Comparison of ENCODE assay signal across 8 cellular contexts in the genomic region with DNA sequence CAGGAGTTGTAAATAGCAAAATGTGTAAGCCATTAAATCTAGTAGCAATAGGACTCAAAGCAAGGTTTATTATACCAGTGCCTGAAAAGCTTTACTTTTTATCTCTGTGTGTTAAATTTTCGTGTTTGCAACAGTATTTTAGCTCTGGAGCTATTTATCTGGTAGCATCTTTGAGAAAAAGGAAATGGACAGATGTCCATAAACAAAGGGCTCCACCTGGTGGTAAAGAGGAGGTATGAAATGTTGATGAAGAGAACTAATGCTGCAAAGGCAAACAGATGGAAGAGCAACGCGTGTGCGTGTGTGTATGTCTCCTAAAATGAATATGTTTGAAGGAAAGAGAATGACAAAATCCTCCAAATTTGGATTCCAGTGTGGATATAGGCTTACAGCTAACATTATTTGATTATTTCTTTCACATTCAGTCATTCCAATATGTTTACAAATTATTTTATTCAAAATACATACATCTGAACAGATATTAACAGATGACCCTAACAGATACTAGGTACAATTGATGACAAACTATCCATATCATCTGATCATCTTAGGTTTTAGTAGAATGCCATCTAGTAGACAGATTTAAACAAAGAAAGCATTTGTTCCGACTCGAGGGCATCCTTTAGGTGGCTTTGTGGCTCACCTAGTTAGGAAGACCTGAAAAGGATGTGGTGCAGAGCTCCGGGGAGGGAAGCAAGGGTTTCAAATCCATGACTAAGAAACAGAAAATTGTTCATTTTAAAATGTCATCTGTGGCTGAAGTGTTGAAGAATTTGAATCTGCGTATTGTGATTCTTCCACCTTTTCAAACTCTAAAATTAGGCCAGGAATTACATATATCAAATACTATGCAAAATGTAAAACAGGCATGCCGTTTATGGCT.
DNase-seq lines count a peak whose midpoint lies in the region; ATAC-seq and TF ChIP-seq lines count a peak whose summit lies in the region.

No MANE protein-coding gene starts in this region.

- TF ChIP-seq CTCF in endodermal cell (conservative IDR thresholded peaks at IDR 0.05): peak; percentile 91
- peak; percentile 79 for TF ChIP-seq CTCF in neural cell (IDR thresholded peaks at IDR 0.05; ENCODE audit: poor library complexity, severe bottlenecking)

- H3K4me1 ChIP-seq in endodermal cell (ENCODE audit: control insufficient read depth, insufficient read depth, low read length): no peaks in the 10 kb centered on the region

- H2AFZ ChIP-seq in neural cell (ENCODE audit: low read depth, low read length): no peak overlapping the region

- 40 to 67% methylated on average over 5 to 9 of the region's 9 CpGs for WGBS in endodermal cell (ENCODE audit: insufficient coverage in 1 of 2, insufficient read length in 1 of 2), 2 experiments

- no peaks in the 10 kb centered on the region for H3K9me2 ChIP-seq in neural cell (ENCODE audit: insufficient read depth, low read length)

- no peak overlapping the region for H3K27ac ChIP-seq in endodermal cell (ENCODE audit: low read depth, low read length)
- H3K27ac ChIP-seq in neural cell (ENCODE audit: low read length): no peak overlapping the region

- peaks cover 23% of the 10 kb centered on the region for H3K27me3 Mint-ChIP-seq in endodermal cell (ENCODE audit: insufficient read depth)

- DNase-seq in DMS79 (lab: John Stamatoyannopoulos, UW) (peak; percentile 49), MV-4-11 (lab: John Stamatoyannopoulos, UW) (peak; percentile 53), SHP77 (lab: John Stamatoyannopoulos, UW) (peak; percentile 39 to 67), endodermal cell (no peak), OCI-M2 (lab: John Stamatoyannopoulos, UW; ENCODE audit: unreplicated experiment) (no peak)

- H3K4me1 Mint-ChIP-seq in endodermal cell: peaks cover 10% of the 10 kb centered on the region

- no peak overlapping the region for H3K4me3 Mint-ChIP-seq in endodermal cell

- TF ChIP-seq EP300 in neural cell (conservative IDR thresholded peaks at IDR 0.05; ENCODE audit: poor library complexity, severe bottlenecking): no peak

- no peak overlapping the region for H3K4me2 ChIP-seq in neural cell (ENCODE audit: low read length)

- H3F3A ChIP-seq in neural cell (ENCODE audit: insufficient read depth, low read length, poor library complexity, severe bottlenecking): no peaks in the 10 kb centered on the region

- H3K36me3 Mint-ChIP-seq in endodermal cell (ENCODE audit: low read depth): no peaks in the 10 kb centered on the region

- H3K9me3 Mint-ChIP-seq in endodermal cell: no peaks in the 10 kb centered on the region

- no peak overlapping the region for H3K27ac Mint-ChIP-seq in endodermal cell

- no peaks in the 10 kb centered on the region for H3K36me3 ChIP-seq in endodermal cell (ENCODE audit: control insufficient read depth, insufficient read depth, low read length)
- H3K36me3 ChIP-seq in neural cell (ENCODE audit: insufficient read depth, low read length): no peaks in the 10 kb centered on the region

- H3K27me3 ChIP-seq in endodermal cell (ENCODE audit: control insufficient read depth, insufficient read depth, low read length, poor library complexity, severe bottlenecking) (peaks cover 13% of the 10 kb centered on the region), neural cell (ENCODE audit: insufficient read depth, low read depth, low read length) (peaks cover 4% of the 10 kb centered on the region)

- ATAC-seq in GM21526 (IDR thresholded peaks at IDR 0.05; ENCODE audit: low FRiP score, unreplicated experiment) (peak; percentile 71), HG03039 (IDR thresholded peaks at IDR 0.05; ENCODE audit: unreplicated experiment) (no peak)

- H3K4me3 ChIP-seq in endodermal cell (ENCODE audit: low read length) (no peak overlapping the region), neural cell (ENCODE audit: low read length) (no peak overlapping the region)

- H3K9me3 ChIP-seq in endodermal cell (ENCODE audit: control insufficient read depth, low read length): no peaks in the 10 kb centered on the region
- no peaks in the 10 kb centered on the region for H3K9me3 ChIP-seq in neural cell (ENCODE audit: low read length)

- peak; percentile 71 for TF ChIP-seq RAD21 in neural cell (conservative IDR thresholded peaks at IDR 0.05)

- H4K20me1 ChIP-seq in neural cell (ENCODE audit: insufficient read depth): no peaks in the 10 kb centered on the region

- no peaks in the 10 kb centered on the region for H3K79me2 ChIP-seq in neural cell (replicated peaks; ENCODE audit: insufficient read depth, low read length)

- no peak overlapping the region for H3K9ac ChIP-seq in endodermal cell (ENCODE audit: extremely low read depth, low read length, poor library complexity, severe bottlenecking)
- no peak overlapping the region for H3K9ac ChIP-seq in neural cell (ENCODE audit: low read length)

TF ChIP-seq in neural cell, 6 proteins besides CTCF, POLR2A, EP300 and RAD21:
- TF ChIP-seq SMC3 (conservative IDR thresholded peaks at IDR 0.05; ENCODE audit: poor library complexity) (peak; percentile 81), MXI1 (conservative IDR thresholded peaks at IDR 0.05; ENCODE audit: poor library complexity, severe bottlenecking) (no peak), REST (IDR thresholded peaks at IDR 0.05; ENCODE audit: borderline replicate concordance) (no peak)
TF ChIP-seq in neural cell: peak in this region for 1.

Comparison
In these comparisons a context has a peak if more than half of its experiments do, and no peak if none do; other contexts are left out.
1. DNase-seq: peak in DMS79 (single experiment), MV-4-11 (single experiment) and SHP77 (2 of 2); none in endodermal cell (single experiment) and OCI-M2 (single experiment).